ENCODE assay signal across 14 cellular contexts in genomic region chr7:69619619-69620018, GRCh38.
"Had no signal": no experiment of that assay in that cellular context is flagged by ENCODE, and none has a peak within 500 bp of the region (broad histone marks: within the 10 kb centered on the region; RNA-seq: fewer than 3 reads in every experiment).

No MANE protein-coding gene starts in this region.

- DNase-seq: activated CD4-positive, alpha-beta T cell treated with anti-CD3 and anti-CD28 coated beads for 48 hours; activated CD8-positive, alpha-beta T cell treated with anti-CD3 and anti-CD28 coated beads for 36 hours; activated effector memory CD4-positive, alpha-beta T cell treated with anti-CD3 and anti-CD28 coated beads, Interleukin-2, amount 50 U/mL, for 16 hours; activated T-cell treated with anti-CD3 and anti-CD28 coated beads, Interleukin-2, amount 50 U/mL, for 48 hours; dorsolateral prefrontal cortex; endodermal cell; erythroblast; kidney; left ventricle myocardium superior; retina; stimulated activated CD4-positive, alpha-beta T cell treated with anti-CD3 and anti-CD28 coated beads, Interleukin-2, amount 100 ng/mL, for 48 hours had no signal

- H3K27ac Mint-ChIP-seq: activated CD8-positive, alpha-beta T cell treated with anti-CD3 and anti-CD28 coated beads for 36 hours; activated naive CD4-positive, alpha-beta T cell treated with anti-CD3 and anti-CD28 coated beads, Interleukin-2, amount 50 U/mL, for 72 hours; endodermal cell; WTC11 had no signal

- H3K27me3 Mint-ChIP-seq: stimulated activated memory B cell treated with anti-CD40 and anti-IgM and Interleukin-4, amounts not matched to agents 10 μg/mL and 1 μg/mL and 100 μg/mL, for 72 hours had no signal

- H3K36me3 Mint-ChIP-seq: activated naive CD4-positive, alpha-beta T cell treated with anti-CD3 and anti-CD28 coated beads, Interleukin-2, amount 50 U/mL, for 72 hours; stimulated activated memory B cell treated with anti-CD40 and anti-IgM and Interleukin-4, amounts not matched to agents 10 μg/mL and 1 μg/mL and 100 μg/mL, for 72 hours; WTC11 had no signal

- H3K4me3 Mint-ChIP-seq: activated CD8-positive, alpha-beta T cell treated with anti-CD3 and anti-CD28 coated beads for 36 hours; endodermal cell; stimulated activated memory B cell treated with anti-CD40 and anti-IgM and Interleukin-4, amounts not matched to agents 10 μg/mL and 1 μg/mL and 100 μg/mL, for 72 hours; WTC11 had no signal

- H3K9me3 Mint-ChIP-seq: activated CD8-positive, alpha-beta T cell treated with anti-CD3 and anti-CD28 coated beads for 36 hours; endodermal cell; stimulated activated memory B cell treated with anti-CD40 and anti-IgM and Interleukin-4, amounts not matched to agents 10 μg/mL and 1 μg/mL and 100 μg/mL, for 72 hours; WTC11 had no signal
